Comparison of ENCODE assay signal across 27 cellular contexts in genomic region chr3:122727766-122728165, GRCh38.
"Had no signal": no experiment of that assay in that cellular context is flagged by ENCODE, and none has a peak within 500 bp of the region (broad histone marks: within the 10 kb centered on the region; RNA-seq: fewer than 3 reads in every experiment).

No MANE protein-coding gene starts in this region.

- H3K4me3 Mint-ChIP-seq: activated naive CD8-positive, alpha-beta T cell; central memory CD8-positive, alpha-beta T cell; dendritic cell treated with granulocyte-macrophage colony-stimulating factor and Interleukin-4, amounts not matched to agents 40 ng/mL and 50 ng/mL, for 4 days; mesothelial cell of epicardium; naive thymus-derived CD8-positive, alpha-beta T cell; neural crest cell; stimulated activated naive CD8-positive, alpha-beta T cell treated with anti-CD3 and anti-CD28 coated beads, Interleukin-15, amount 100 ng/mL, for 72 hours had no signal

- DNase-seq: activated CD4-positive, alpha-beta T cell treated with anti-CD3 and anti-CD28 coated beads for 48 hours; activated CD4-positive, alpha-beta T cell treated with anti-CD3 and anti-CD28 coated beads, Interleukin-2, amount 50 U/mL, for 48 hours; activated CD8-positive, alpha-beta memory T cell treated with anti-CD3 and anti-CD28 coated beads for 24 hours; activated effector memory CD4-positive, alpha-beta T cell treated with Interleukin-2 at 50 U/mL for 16 hours; activated naive CD4-positive, alpha-beta T cell treated with Interleukin-2 at 50 U/mL for 16 hours; gastrocnemius medialis; glutamatergic neuron; islet precursor cell; left cardiac atrium; mammary epithelial cell; naive thymus-derived CD8-positive, alpha-beta T cell; nucleus accumbens; stimulated activated CD4-positive, alpha-beta T cell treated with anti-CD3 and anti-CD28 coated beads, Interleukin-2, amount 100 ng/mL, for 48 hours; stimulated activated naive CD8-positive, alpha-beta T cell treated with anti-CD3 and anti-CD28 coated beads, Interleukin-15, amount 100 ng/mL, for 72 hours; T-helper 9 cell; upper lobe of left lung; WERI-Rb-1 had no signal

- H3K36me3 ChIP-seq: right atrium auricular region, WERI-Rb-1 had no signal

- H3K9ac ChIP-seq: parathyroid adenoma had no signal

- H3K27me3 Mint-ChIP-seq: activated naive CD8-positive, alpha-beta T cell; central memory CD8-positive, alpha-beta T cell; dendritic cell treated with granulocyte-macrophage colony-stimulating factor and Interleukin-4, amounts not matched to agents 40 ng/mL and 50 ng/mL, for 4 days; naive thymus-derived CD8-positive, alpha-beta T cell; stimulated activated naive CD8-positive, alpha-beta T cell treated with anti-CD3 and anti-CD28 coated beads, Interleukin-15, amount 100 ng/mL, for 72 hours had no signal

- H2AFZ ChIP-seq: parathyroid adenoma had no signal

- H3K4me1 Mint-ChIP-seq: central memory CD8-positive, alpha-beta T cell; mesothelial cell of epicardium; neural crest cell; stimulated activated naive CD8-positive, alpha-beta T cell treated with anti-CD3 and anti-CD28 coated beads, Interleukin-15, amount 100 ng/mL, for 72 hours had no signal

- H3K4me3 ChIP-seq: esophagus muscularis mucosa, gastrocnemius medialis, right atrium auricular region, upper lobe of left lung, vagina had no signal

- H3K27me3 ChIP-seq: esophagus muscularis mucosa, gastrocnemius medialis, right atrium auricular region, upper lobe of left lung, vagina had no signal

- H3K79me2 ChIP-seq: parathyroid adenoma had no signal

- H3K9me3 ChIP-seq: esophagus muscularis mucosa, gastrocnemius medialis, right atrium auricular region, upper lobe of left lung, vagina had no signal

- H3K27ac Mint-ChIP-seq: activated naive CD8-positive, alpha-beta T cell; dendritic cell treated with granulocyte-macrophage colony-stimulating factor and Interleukin-4, amounts not matched to agents 40 ng/mL and 50 ng/mL, for 4 days; mesothelial cell of epicardium; stimulated activated naive CD8-positive, alpha-beta T cell treated with anti-CD3 and anti-CD28 coated beads, Interleukin-15, amount 100 ng/mL, for 72 hours had no signal

- H3K4me1 ChIP-seq: esophagus muscularis mucosa, parathyroid adenoma, right atrium auricular region, upper lobe of left lung, vagina had no signal

- H3K9me3 Mint-ChIP-seq: central memory CD8-positive, alpha-beta T cell had no signal

- H3K27ac ChIP-seq: esophagus muscularis mucosa, gastrocnemius medialis, parathyroid adenoma, right atrium auricular region, upper lobe of left lung, vagina, WERI-Rb-1 had no signal

- ATAC-seq: activated CD4-positive, CD25-positive, alpha-beta regulatory T cell treated with anti-CD3 and anti-CD28 coated beads, Interleukin-2, amount 50 U/mL, for 24 hours; gastrocnemius medialis; left cardiac atrium; naive thymus-derived CD8-positive, alpha-beta T cell; stimulated activated naive CD8-positive, alpha-beta T cell treated with anti-CD3 and anti-CD28 coated beads, Interleukin-15, amount 100 ng/mL, for 72 hours had no signal
